Comparison of ENCODE assay signal across 7 cellular contexts in genomic region chr6:78863576-78863975, GRCh38.
"Had no signal": no experiment of that assay in that cellular context is flagged by ENCODE, and none has a peak within 500 bp of the region (broad histone marks: within the 10 kb centered on the region; RNA-seq: fewer than 3 reads in every experiment).

No MANE protein-coding gene starts in this region.

- H3K27ac ChIP-seq: HL-60 had no signal

- H3K4me3 ChIP-seq: K562 had no signal

- H3K4me3 Mint-ChIP-seq: IgD-negative memory B cell had no signal

- H3K27ac Mint-ChIP-seq: IgD-negative memory B cell had no signal

- ATAC-seq: HepG2, K562 had no signal

- H3K36me3 Mint-ChIP-seq: IgD-negative memory B cell had no signal

- DNase-seq: IMR-90, KBM-7, KG1 had no signal
